ENCODE assay signal across 8 cellular contexts in genomic region chr1:155856975-155857930, GRCh38.
DNase-seq lines count a peak whose midpoint lies in the region; ATAC-seq and FAIRE-seq lines count a peak whose summit lies in the region.

TSS of gene GON4L (minus strand) at chr1:155857214. CDS start at chr1:155853780, 3,434 bp downstream.

- peak; percentile 28 for ATAC-seq in HG03558 (IDR thresholded peaks at IDR 0.05; ENCODE audit: extremely low read depth, unreplicated experiment)

- peak within 1 kb of the TSS; percentile 74 for H3K27ac ChIP-seq in layer of hippocampus (ENCODE audit: low read depth, low read length)

- DNase-seq in AML-193 (lab: John Stamatoyannopoulos, UW), result peak; percentile 90 to 91
- peak; percentile 84 for DNase-seq in GM19239 (ENCODE audit: insufficient read length, low spot score)
- peak; percentile 90 for DNase-seq in NCI-H748 treated with DMSO at 0.1 percent for 48 hours (lab: John Stamatoyannopoulos, UW)
- peak; percentile 85 for DNase-seq in activated CD4-positive, alpha-beta T cell treated with anti-CD3 and anti-CD28 coated beads, Interleukin-2, amount 50 U/mL, for 1 hour
- DNase-seq in cortex of kidney (lab: John Stamatoyannopoulos, UW), result peak; percentile 59
- DNase-seq in stimulated activated CD4-positive, alpha-beta T cell treated with anti-CD3 and anti-CD28 coated beads, Interleukin-1b, Interleukin-23, amount 100 ng/mL, for 4 hours (ENCODE audit: low read depth in 2 of 2), result peak; percentile 75 to 80

- no peaks in the 10 kb centered on the region for H3K27me3 ChIP-seq in layer of hippocampus (ENCODE audit: control insufficient read depth, insufficient read depth, low read length)

- peak; percentile 97 for FAIRE-seq in GM19239 (lab: Jason Lieb, UNC)

Comparison
In these comparisons a context has a peak if more than half of its experiments do, and no peak if none do; other contexts are left out.
1. Peak in every context shown above with its lines: DNase-seq, ATAC-seq and H3K27ac ChIP-seq.